Comparison of ENCODE assay signal across 18 cellular contexts in genomic region chr15:48406911-48407310, GRCh38.
DNase-seq lines count a peak whose midpoint lies in the region; ATAC-seq, FAIRE-seq and TF ChIP-seq lines count a peak whose summit lies in the region.
"Had no signal": no experiment of that assay in that cellular context is flagged by ENCODE, and none has a peak within 500 bp of the region (broad histone marks: within the 10 kb centered on the region; RNA-seq: fewer than 3 reads in every experiment).

No MANE protein-coding gene starts in this region.

- POLR2A ChIA-PET in HepG2 (lab: Yijun Ruan, JAX) (no interaction called here), Panc1 (lab: Charles Lee) (no interaction called here)

- DNase-seq in HepG2 (ENCODE audit: low spot score) (no peak), right lobe of liver (no peak), Panc1 (ENCODE audit: low read depth, low spot score) (no peak), fibroblast of mammary gland (ENCODE audit: low read depth) (no peak), NCI-H1105 treated with DMSO at 0.1 percent for 48 hours (lab: John Stamatoyannopoulos, UW) (no peak), GM19240 (ENCODE audit: insufficient read length, low spot score) (no peak), endothelial cell (ENCODE audit: low spot score) (no peak)
- DNase-seq: activated CD8-positive, alpha-beta memory T cell treated with anti-CD3 and anti-CD28 coated beads, Interleukin-2, amount 50 U/mL, for 48 hours; adrenal gland; effector CD4-positive, alpha-beta T cell; EL; mesenchymal stem cell; NCI-H446; posterior cingulate gyrus; SJCRH30 had no signal

- no peaks in the 10 kb centered on the region for H3K79me2 ChIP-seq in HepG2 (ENCODE audit: insufficient read depth, low read length)

- peak overlapping the region; percentile 49 for H2AFZ ChIP-seq in HepG2 (ENCODE audit: low read length)

- H3K27ac ChIP-seq in HepG2 (ENCODE audit: extremely low read length, insufficient read depth, low read length) (no peak overlapping the region), right lobe of liver (no peak overlapping the region), Panc1 (ENCODE audit: low read length) (no peak overlapping the region)
- H3K27ac ChIP-seq: HL-60, SJCRH30 had no signal

- H3K27me3 Mint-ChIP-seq in endothelial cell (ENCODE audit: unreplicated experiment): no peaks in the 10 kb centered on the region
- H3K27me3 Mint-ChIP-seq: B cell had no signal

- FAIRE-seq in HepG2 (lab: Jason Lieb, UNC): no peak

- no peak overlapping the region for H3K4me3 Mint-ChIP-seq in endothelial cell (ENCODE audit: unreplicated experiment)
- H3K4me3 Mint-ChIP-seq: B cell had no signal

- H3K27me3 ChIP-seq in HepG2 (ENCODE audit: control insufficient read depth in 1 of 2, insufficient read depth in 2 of 2, low read length in 2 of 2): no peaks in the 10 kb centered on the region
- no peaks in the 10 kb centered on the region for H3K27me3 ChIP-seq in right lobe of liver
- H3K27me3 ChIP-seq in Panc1 (ENCODE audit: control insufficient read depth, insufficient read depth, low read length): no peaks in the 10 kb centered on the region
- H3K27me3 ChIP-seq: adrenal gland, SJCRH30 had no signal

- H3K27ac Mint-ChIP-seq in endothelial cell (ENCODE audit: unreplicated experiment): no peak overlapping the region
- H3K27ac Mint-ChIP-seq: B cell had no signal

- intact Hi-C loops in HepG2 (cut with micrococcal nuclease; ENCODE audit: unreplicated experiment): no loop called here
- intact Hi-C loops in right lobe of liver (cut with DNase I): no loop called here
- intact Hi-C loops in Panc1 (cut with micrococcal nuclease; ENCODE audit: unreplicated experiment): no loop called here

- H3K9ac ChIP-seq in HepG2 (ENCODE audit: insufficient read depth, low read depth, low read length): no peak overlapping the region

- TF ChIP-seq POLR2A in HepG2 (IDR thresholded peaks at IDR 0.05; ENCODE audit: insufficient read depth in 1 of 2, low read depth in 2 of 2, low read length in 2 of 2) (no peak), right lobe of liver (IDR thresholded peaks at IDR 0.05) (no peak)

- H3K9me3 Mint-ChIP-seq in endothelial cell (ENCODE audit: unreplicated experiment): no peaks in the 10 kb centered on the region

- BruUV-seq in HepG2 (replicated peaks; lab: Mats Ljungman, UMichigan): no TSS peak
- BruUV-seq in Panc1 (replicated peaks; lab: Mats Ljungman, UMichigan): no TSS peak

- 40% methylated on average over 1 of the region's 1 CpG for WGBS in HepG2 (ENCODE audit: low lambda C conversion rate)
- 100% methylated on average over 1 of the region's 1 CpG for WGBS in right lobe of liver (ENCODE audit: insufficient coverage, low coverage, low lambda C conversion rate, missing lambda C conversion rate)

- no peaks in the 10 kb centered on the region for H3K9me3 ChIP-seq in HepG2 (ENCODE audit: low read length)
- H3K9me3 ChIP-seq in right lobe of liver: no peaks in the 10 kb centered on the region
- H3K9me3 ChIP-seq in Panc1 (ENCODE audit: control insufficient read depth, insufficient read depth, low read depth, low read length): no peaks in the 10 kb centered on the region
- H3K9me3 ChIP-seq: adrenal gland, SJCRH30 had no signal

- H3K4me1 Mint-ChIP-seq in endothelial cell (ENCODE audit: unreplicated experiment): peaks cover 3% of the 10 kb centered on the region
- H3K4me1 Mint-ChIP-seq: B cell had no signal

- H3K4me3 ChIP-seq in HepG2 (replicated peaks in 1 of 3; ENCODE audit: insufficient read depth in 1 of 3, low read depth in 2 of 3, low read length in 3 of 3): peak overlapping the region in 1 of 3 experiments; percentile 24; a peak in 1 of 6 replicates
- no peak overlapping the region for H3K4me3 ChIP-seq in right lobe of liver
- no peak overlapping the region for H3K4me3 ChIP-seq in Panc1 (ENCODE audit: low read depth in 2 of 2, low read length in 2 of 2)
- H3K4me3 ChIP-seq in fibroblast of mammary gland (ENCODE audit: control insufficient read depth, low read depth, low read length): no peak overlapping the region
- H3K4me3 ChIP-seq: adrenal gland, SJCRH30 had no signal

- in situ Hi-C loops in HepG2 (cut with HindIII; ENCODE audit: extremely low pct_ligation_motif_present, low pct_unique_long_range_greater_than_20kb) (no loop called here), Panc1 (cut with HindIII; ENCODE audit: low pct_unique_long_range_greater_than_20kb, low sequenced_read_pairs) (no loop called here)

- no peaks in the 10 kb centered on the region for H4K20me1 ChIP-seq in HepG2 (ENCODE audit: insufficient read depth, low read length)

- peak; percentile 23; the same call in 1 of the 2 replicates for TF ChIP-seq CTCF in HepG2 (CRISPR knock-in tag; IDR thresholded peaks at IDR 0.05)
- peak in 1 of 4 donors; percentile 25 for TF ChIP-seq CTCF in right lobe of liver (IDR thresholded peaks at IDR 0.05)
- TF ChIP-seq CTCF in Panc1 (IDR thresholded peaks at IDR 0.05): peak; percentile 24
- peak; percentile 49 for TF ChIP-seq CTCF in fibroblast of mammary gland (conservative IDR thresholded peaks at IDR 0.05; ENCODE audit: control insufficient read depth, insufficient read depth, low read depth, low read length)
- TF ChIP-seq CTCF in endothelial cell (IDR thresholded peaks at IDR 0.05; ENCODE audit: unreplicated experiment): no peak

- CTCF ChIA-PET in HepG2 (lab: Yijun Ruan, JAX; ENCODE audit: low intra/inter-chr PET ratio, low total read pairs) (no interaction called here), Panc1 (lab: Charles Lee) (no interaction called here)

- H3K4me1 ChIP-seq in HepG2 (ENCODE audit: insufficient read depth, low read length) (peaks cover 18% of the 10 kb centered on the region), right lobe of liver (peaks cover 0 to 11% (median 0%) of the 10 kb centered on the region in 4 donors), Panc1 (ENCODE audit: control insufficient read depth, insufficient read depth, low read length) (no peaks in the 10 kb centered on the region)
- H3K4me1 ChIP-seq: SJCRH30 had no signal

- H3K4me2 ChIP-seq in HepG2 (ENCODE audit: low read depth, low read length): peak overlapping the region; percentile 64

- peaks cover 3% of the 10 kb centered on the region for H3K36me3 Mint-ChIP-seq in endothelial cell (ENCODE audit: low read depth, unreplicated experiment)

- TF ChIP-seq RAD21 in HepG2 (CRISPR knock-in tag; IDR thresholded peaks at IDR 0.05): no peak

- H3K36me3 ChIP-seq in HepG2 (replicated peaks in 1 of 2; ENCODE audit: control insufficient read depth in 1 of 2, insufficient read depth in 2 of 2, low read length in 2 of 2): no peaks in the 10 kb centered on the region
- H3K36me3 ChIP-seq in right lobe of liver: no peaks in the 10 kb centered on the region
- no peaks in the 10 kb centered on the region for H3K36me3 ChIP-seq in Panc1 (ENCODE audit: control insufficient read depth, insufficient read depth, low read length)
- H3K36me3 ChIP-seq: adrenal gland had no signal

- peak; percentile 43; the same call in 2 of the 3 replicates for ATAC-seq in HepG2
- no peak for ATAC-seq in right lobe of liver
- ATAC-seq in Panc1: no peak
- no peak for ATAC-seq in GM19397 (IDR thresholded peaks at IDR 0.05; ENCODE audit: unreplicated experiment)

- TF ChIP-seq EP300 in HepG2 (IDR thresholded peaks at IDR 0.05; ENCODE audit: low read depth in 2 of 2, low read length in 2 of 2) (no peak), HepG2 (CRISPR knock-in tag; IDR thresholded peaks at IDR 0.05; ENCODE audit: borderline replicate concordance) (no peak)

TF ChIP-seq in HepG2, 621 proteins besides CTCF, POLR2A, EP300 and RAD21 (continues in another document):
- TF ChIP-seq JUNB (CRISPR knock-in tag; IDR thresholded peaks at IDR 0.05; ENCODE audit: borderline replicate concordance) (no peak), ZSCAN31 (CRISPR knock-in tag; IDR thresholded peaks at IDR 0.05; ENCODE audit: low read depth) (no peak), BRCA1 (CRISPR knock-in tag; IDR thresholded peaks at IDR 0.05) (no peak), ZBTB20 (CRISPR knock-in tag; IDR thresholded peaks at IDR 0.05; ENCODE audit: borderline replicate concordance, low read depth) (no peak), BRF2 (CRISPR knock-in tag; IDR thresholded peaks at IDR 0.05) (no peak), FUBP1 (CRISPR knock-in tag; IDR thresholded peaks at IDR 0.05; ENCODE audit: borderline replicate concordance) (no peak), TGIF2 (CRISPR knock-in tag; IDR thresholded peaks at IDR 0.05) (no peak)
